In genomic region chr2:160224507-160224906, GRCh38 we compare ENCODE assay signal across 11 cellular contexts. TPM values are rescaled to one million over a fixed set of nuclear protein-coding genes. Genes with fewer than 3 reads are reported as not detected.
DNase-seq lines count a peak whose midpoint lies in the region; ATAC-seq and FAIRE-seq lines count a peak whose summit lies in the region.
"Had no signal": no experiment of that assay in that cellular context is flagged by ENCODE, and none has a peak within 500 bp of the region (broad histone marks: within the 10 kb centered on the region; RNA-seq: fewer than 3 reads in every experiment).

No MANE protein-coding gene starts in this region.

- peak; percentile 27 for ATAC-seq in GM19455 (IDR thresholded peaks at IDR 0.05; ENCODE audit: unreplicated experiment)
- peak; percentile 31 for ATAC-seq in HG03025 (IDR thresholded peaks at IDR 0.05; ENCODE audit: low FRiP score, unreplicated experiment)
- ATAC-seq: WTC11 had no signal

- no peak overlapping the region for H3K9ac ChIP-seq in skeletal muscle tissue (ENCODE audit: low read depth in 1 of 3, low read length in 3 of 3)

- H3K4me3 Mint-ChIP-seq in activated CD4-positive, alpha-beta memory T cell treated with anti-CD3 and anti-CD28 coated beads for 36 hours = no peak overlapping the region
- H3K4me3 Mint-ChIP-seq: WTC11 had no signal

- H3K27me3 Mint-ChIP-seq in activated CD4-positive, alpha-beta memory T cell treated with anti-CD3 and anti-CD28 coated beads for 36 hours = peaks cover 16% of the 10 kb centered on the region

- H3K36me3 ChIP-seq in skeletal muscle tissue (ENCODE audit: control insufficient read depth in 3 of 3, insufficient read depth in 3 of 3, low read length in 3 of 3) = no peaks in the 10 kb centered on the region
- H3K36me3 ChIP-seq: thoracic aorta had no signal

- H3K36me3 Mint-ChIP-seq in activated CD4-positive, alpha-beta memory T cell treated with anti-CD3 and anti-CD28 coated beads for 36 hours = no peaks in the 10 kb centered on the region
- H3K36me3 Mint-ChIP-seq: WTC11 had no signal

- H3K27me3 ChIP-seq in skeletal muscle tissue (ENCODE audit: control insufficient read depth in 3 of 3, insufficient read depth in 3 of 3, low read length in 3 of 3) = no peaks in the 10 kb centered on the region

- POLR2A ChIA-PET in activated CD4-positive, alpha-beta memory T cell treated with anti-CD3 and anti-CD28 coated beads for 36 hours (lab: Charles Lee) = no interaction called here

- CTCF ChIA-PET in activated CD4-positive, alpha-beta memory T cell treated with anti-CD3 and anti-CD28 coated beads for 36 hours (lab: Charles Lee) = interaction anchor here (1.2 to 1.6 kb wide), 4 partner anchors 28 to 204 kb away, joined by 3 to 5 read pairs (median 4); no protein-coding TSS in a partner anchor

- peaks cover 81 to 96% (median 93%) of the 10 kb centered on the region in 3 donors for H3K4me1 ChIP-seq in skeletal muscle tissue (ENCODE audit: control insufficient read depth in 3 of 3, insufficient read depth in 3 of 3, low read length in 3 of 3)

- no peaks in the 10 kb centered on the region for H3K9me3 Mint-ChIP-seq in activated CD4-positive, alpha-beta memory T cell treated with anti-CD3 and anti-CD28 coated beads for 36 hours
- H3K9me3 Mint-ChIP-seq: WTC11 had no signal

- intact Hi-C loops in activated CD4-positive, alpha-beta memory T cell treated with anti-CD3 and anti-CD28 coated beads for 36 hours (cut with micrococcal nuclease) = loop anchor here (1.0 to 10.0 kb wide), 13 partner anchors 42 to 943 kb away; no protein-coding TSS in a partner anchor

- H3K9me3 ChIP-seq in skeletal muscle tissue (ENCODE audit: control insufficient read depth in 3 of 3, low read length in 3 of 3) = no peaks in the 10 kb centered on the region
- H3K9me3 ChIP-seq: thoracic aorta had no signal

- peaks cover 60% of the 10 kb centered on the region for H3K4me1 Mint-ChIP-seq in activated CD4-positive, alpha-beta memory T cell treated with anti-CD3 and anti-CD28 coated beads for 36 hours (ENCODE audit: low read depth)

- peak overlapping the region; percentile 77 for H3K27ac ChIP-seq in skeletal muscle tissue (ENCODE audit: low read depth, low read length)
- H3K27ac ChIP-seq: thoracic aorta had no signal

- DNase-seq in activated CD4-positive, alpha-beta memory T cell treated with anti-CD3 and anti-CD28 coated beads for 36 hours = no peak
- DNase-seq in COR-L47 (lab: John Stamatoyannopoulos, UW) = no peak
- DNase-seq in frontal cortex (ENCODE audit: low spot score in 2 of 2) = no peak
- no peak for DNase-seq in RPMI8226
- DNase-seq: NCI-H69 had no signal

- no peak for FAIRE-seq in frontal cortex (lab: Jason Lieb, UNC)

- peak overlapping the region; percentile 73 for H3K27ac Mint-ChIP-seq in activated CD4-positive, alpha-beta memory T cell treated with anti-CD3 and anti-CD28 coated beads for 36 hours
- H3K27ac Mint-ChIP-seq: WTC11 had no signal

- no peak overlapping the region for H3K4me3 ChIP-seq in skeletal muscle tissue (ENCODE audit: low read length in 3 of 3)
- H3K4me3 ChIP-seq: thoracic aorta had no signal

RNA-seq across cellular contexts. Expression of gene ITGB6, which starts 24.4 kb away (rescaled TPM):
- not detected for total RNA-seq in activated CD4-positive, alpha-beta memory T cell treated with anti-CD3 and anti-CD28 coated beads for 36 hours
- total RNA-seq in skeletal muscle tissue (17.2 TPM), frontal cortex (under 0.01 TPM)
- total RNA-seq: mononuclear cell, WTC11 had no signal

Comparison
In these comparisons a context has a peak if more than half of its experiments do, and no peak if none do; other contexts are left out.
1. RNA of gene ITGB6, which starts 24.4 kb away (total RNA-seq): 17.2 TPM in skeletal muscle tissue (single experiment); not detected in activated CD4-positive, alpha-beta memory T cell treated with anti-CD3 and anti-CD28 coated beads for 36 hours and under 0.01 TPM in frontal cortex (single experiment); every median in the first group is over 10 times any median in the second.